ENCODE assay signal across 22 cellular contexts in the genomic region with DNA sequence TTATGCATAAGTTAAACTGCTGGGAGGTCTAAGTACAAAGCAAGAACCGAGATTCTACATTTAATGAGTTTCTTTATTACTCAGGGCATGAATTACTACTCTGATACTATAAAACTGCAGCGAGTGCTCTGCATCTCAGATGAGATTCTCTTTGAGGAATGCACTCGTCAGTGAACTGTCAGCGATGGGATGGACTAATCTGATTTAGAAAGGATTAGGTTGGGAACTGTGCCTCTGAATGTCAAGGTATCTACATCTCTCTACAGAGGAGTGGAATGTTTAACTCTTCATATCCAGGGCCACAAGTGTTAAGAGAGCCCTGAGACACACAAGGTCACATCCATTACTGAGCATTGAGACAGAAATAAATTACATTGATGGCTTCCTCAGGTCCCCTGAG.
"Had no signal": no experiment of that assay in that cellular context is flagged by ENCODE, and none has a peak within 500 bp of the region (broad histone marks: within the 10 kb centered on the region; RNA-seq: fewer than 3 reads in every experiment).

No MANE protein-coding gene starts in this region.

- H3K36me3 ChIP-seq: adrenal gland, breast epithelium, esophagus muscularis mucosa, gastroesophageal sphincter, heart left ventricle, pancreas, sigmoid colon, spleen, thoracic aorta, upper lobe of left lung had no signal

- H3K27ac Mint-ChIP-seq: activated naive CD4-positive, alpha-beta T cell treated with anti-CD3 and anti-CD28 coated beads, Interleukin-2, amount 50 U/mL, for 72 hours; activated T-cell treated with anti-CD3 and anti-CD28 coated beads, Interleukin-2, amount 50 U/mL, for 72 hours; naive thymus-derived CD4-positive, alpha-beta T cell; stimulated activated naive B cell treated with anti-CD40 and anti-IgM and Interleukin-4, amounts not matched to agents 10 μg/mL and 1 μg/mL and 100 μg/mL, for 72 hours; T-helper 1 cell treated with Interleukin-12 subunit alpha and Interleukin-12 subunit beta and Interleukin-4 antibody, amounts not matched to agents 30 μg/mL and 1 μg/mL, for 36 hours had no signal

- H3K4me1 ChIP-seq: adrenal gland, breast epithelium, esophagus muscularis mucosa, gastroesophageal sphincter, heart left ventricle, pancreas, sigmoid colon, spleen, upper lobe of left lung had no signal

- H3K27me3 ChIP-seq: adrenal gland, breast epithelium, pancreas, sigmoid colon, spleen, upper lobe of left lung had no signal

- DNase-seq: activated CD4-positive, CD25-positive, alpha-beta regulatory T cell treated with anti-CD3 and anti-CD28 coated beads, Interleukin-2, amount 50 U/mL, for 72 hours; activated CD8-positive, alpha-beta memory T cell treated with anti-CD3 and anti-CD28 coated beads for 24 hours; activated CD8-positive, alpha-beta memory T cell treated with anti-CD3 and anti-CD28 coated beads, Interleukin-2, amount 50 U/mL, for 48 hours; activated effector memory CD4-positive, alpha-beta T cell treated with anti-CD3 and anti-CD28 coated beads, Interleukin-2, amount 50 U/mL, for 16 hours; activated T-cell treated with anti-CD3 and anti-CD28 coated beads, Interleukin-2, amount 50 U/mL, for 72 hours; adrenal gland; cerebellar nuclear complex; cortex of kidney; heart left ventricle; left ventricle myocardium superior; naive thymus-derived CD4-positive, alpha-beta T cell; pancreas; sigmoid colon; spleen; stimulated activated naive B cell treated with anti-CD40 and anti-IgM and Interleukin-4, amounts not matched to agents 10 μg/mL and 1 μg/mL and 100 μg/mL, for 72 hours; upper lobe of left lung had no signal

- H3K4me3 Mint-ChIP-seq: activated T-cell treated with anti-CD3 and anti-CD28 coated beads, Interleukin-2, amount 50 U/mL, for 72 hours; naive thymus-derived CD4-positive, alpha-beta T cell; stimulated activated naive B cell treated with anti-CD40 and anti-IgM and Interleukin-4, amounts not matched to agents 10 μg/mL and 1 μg/mL and 100 μg/mL, for 72 hours; T-helper 1 cell treated with Interleukin-12 subunit alpha and Interleukin-12 subunit beta and Interleukin-4 antibody, amounts not matched to agents 30 μg/mL and 1 μg/mL, for 36 hours had no signal

- H3K4me3 ChIP-seq: adrenal gland, breast epithelium, esophagus muscularis mucosa, gastroesophageal sphincter, heart left ventricle, pancreas, sigmoid colon, spleen, thoracic aorta, upper lobe of left lung had no signal

- H3K4me1 Mint-ChIP-seq: naive thymus-derived CD4-positive, alpha-beta T cell; stimulated activated naive B cell treated with anti-CD40 and anti-IgM and Interleukin-4, amounts not matched to agents 10 μg/mL and 1 μg/mL and 100 μg/mL, for 72 hours had no signal

- H3K9me3 ChIP-seq: adrenal gland, breast epithelium, esophagus muscularis mucosa, gastroesophageal sphincter, heart left ventricle, pancreas, sigmoid colon, spleen, thoracic aorta, upper lobe of left lung had no signal

- H3K27ac ChIP-seq: adrenal gland, breast epithelium, esophagus muscularis mucosa, gastroesophageal sphincter, heart left ventricle, pancreas, sigmoid colon, spleen, thoracic aorta, upper lobe of left lung had no signal

- H3K36me3 Mint-ChIP-seq: activated naive CD4-positive, alpha-beta T cell treated with anti-CD3 and anti-CD28 coated beads, Interleukin-2, amount 50 U/mL, for 72 hours; naive thymus-derived CD4-positive, alpha-beta T cell; stimulated activated naive B cell treated with anti-CD40 and anti-IgM and Interleukin-4, amounts not matched to agents 10 μg/mL and 1 μg/mL and 100 μg/mL, for 72 hours had no signal

- H3K27me3 Mint-ChIP-seq: stimulated activated naive B cell treated with anti-CD40 and anti-IgM and Interleukin-4, amounts not matched to agents 10 μg/mL and 1 μg/mL and 100 μg/mL, for 72 hours had no signal

- H3K9me3 Mint-ChIP-seq: activated naive CD4-positive, alpha-beta T cell treated with anti-CD3 and anti-CD28 coated beads, Interleukin-2, amount 50 U/mL, for 72 hours; activated T-cell treated with anti-CD3 and anti-CD28 coated beads, Interleukin-2, amount 50 U/mL, for 72 hours; stimulated activated naive B cell treated with anti-CD40 and anti-IgM and Interleukin-4, amounts not matched to agents 10 μg/mL and 1 μg/mL and 100 μg/mL, for 72 hours; T-helper 1 cell treated with Interleukin-12 subunit alpha and Interleukin-12 subunit beta and Interleukin-4 antibody, amounts not matched to agents 30 μg/mL and 1 μg/mL, for 36 hours had no signal

- ATAC-seq: activated naive CD4-positive, alpha-beta T cell treated with anti-CD3 and anti-CD28 coated beads, Interleukin-2, amount 50 U/mL, for 72 hours; activated T-cell treated with anti-CD3 and anti-CD28 coated beads, Interleukin-2, amount 50 U/mL, for 72 hours; gastroesophageal sphincter; heart left ventricle; left ventricle myocardium superior; naive thymus-derived CD4-positive, alpha-beta T cell; pancreas; stimulated activated naive B cell treated with anti-CD40 and anti-IgM and Interleukin-4, amounts not matched to agents 10 μg/mL and 1 μg/mL and 100 μg/mL, for 72 hours had no signal
